In genomic region chr17:72617557-72617956, GRCh38 we compare ENCODE assay signal across 13 cellular contexts.
DNase-seq lines count a peak whose midpoint lies in the region; ATAC-seq and TF ChIP-seq lines count a peak whose summit lies in the region.
"Had no signal": no experiment of that assay in that cellular context is flagged by ENCODE, and none has a peak within 500 bp of the region (broad histone marks: within the 10 kb centered on the region; RNA-seq: fewer than 3 reads in every experiment).

No MANE protein-coding gene starts in this region.

- no peaks in the 10 kb centered on the region for H3K36me3 ChIP-seq in neural progenitor cell

- H3K27ac Mint-ChIP-seq in activated CD8-positive, alpha-beta T cell treated with anti-CD3 and anti-CD28 coated beads, Interleukin-2, amount 10 ng/mL, durations not matched to agents 7 days and 5 days: no peak overlapping the region
- no peak overlapping the region for H3K27ac Mint-ChIP-seq in activated CD8-positive, alpha-beta T cell treated with anti-CD3 and anti-CD28 coated beads for 36 hours
- no peak overlapping the region for H3K27ac Mint-ChIP-seq in neural progenitor cell

- DNase-seq in activated CD8-positive, alpha-beta T cell treated with anti-CD3 and anti-CD28 coated beads, Interleukin-2, amount 10 ng/mL, durations not matched to agents 7 days and 5 days: no peak
- no peak for DNase-seq in activated CD8-positive, alpha-beta T cell treated with anti-CD3 and anti-CD28 coated beads for 36 hours
- no peak for DNase-seq in Jurkat, Clone E6-1 (ENCODE audit: low read depth, low spot score)
- DNase-seq in epithelial cell of prostate (ENCODE audit: low read depth, low spot score): no peak
- DNase-seq in neural progenitor cell (ENCODE audit: low spot score): no peak
- no peak for DNase-seq in amniotic stem cell (lab: John Stamatoyannopoulos, UW)
- DNase-seq: ACHN; activated CD8-positive, alpha-beta memory T cell treated with anti-CD3 and anti-CD28 coated beads, Interleukin-2, amount 50 U/mL, for 48 hours; DMS 273 treated with DMSO at 0.1 percent for 48 hours; GOT3; NCI-H226 had no signal

- H3F3A ChIP-seq in neural progenitor cell (ENCODE audit: low read depth): peaks cover 9% of the 10 kb centered on the region

- peak overlapping the region; percentile 21 for H3K4me3 ChIP-seq in Jurkat, Clone E6-1 (ENCODE audit: low read length)
- peak overlapping the region in 1 of 7 experiments; percentile 1 for H3K4me3 ChIP-seq in skin epidermis
- no peak overlapping the region for H3K4me3 ChIP-seq in neural progenitor cell

- H3K4me1 ChIP-seq in neural progenitor cell: peaks cover 23% of the 10 kb centered on the region

- no peak for ATAC-seq in activated CD8-positive, alpha-beta T cell treated with anti-CD3 and anti-CD28 coated beads, Interleukin-2, amount 10 ng/mL, durations not matched to agents 7 days and 5 days
- ATAC-seq in activated CD8-positive, alpha-beta T cell treated with anti-CD3 and anti-CD28 coated beads for 36 hours: no peak
- ATAC-seq in HG03432 (IDR thresholded peaks at IDR 0.05; ENCODE audit: unreplicated experiment): no peak

- H3K27ac ChIP-seq in epithelial cell of prostate (peak overlapping the region; percentile 66), skin epidermis (peak overlapping the region in 11 of 21 experiments; percentile 3 to 70 (median 49)), neural progenitor cell (no peak overlapping the region)

- H3K27me3 Mint-ChIP-seq in activated CD8-positive, alpha-beta T cell treated with anti-CD3 and anti-CD28 coated beads, Interleukin-2, amount 10 ng/mL, durations not matched to agents 7 days and 5 days (ENCODE audit: low read depth): peaks cover 60% of the 10 kb centered on the region
- peaks cover 43% of the 10 kb centered on the region for H3K27me3 Mint-ChIP-seq in activated CD8-positive, alpha-beta T cell treated with anti-CD3 and anti-CD28 coated beads for 36 hours
- peaks cover 7% of the 10 kb centered on the region for H3K27me3 Mint-ChIP-seq in neural progenitor cell (ENCODE audit: insufficient read depth, low read depth)

- no peaks in the 10 kb centered on the region for H3K9me3 ChIP-seq in neural progenitor cell (ENCODE audit: low read depth)

- CTCF ChIA-PET in activated CD8-positive, alpha-beta T cell treated with anti-CD3 and anti-CD28 coated beads, Interleukin-2, amount 10 ng/mL, durations not matched to agents 7 days and 5 days (lab: Charles Lee): interaction anchor here (0.9 to 1.6 kb wide), 8 partner anchors 10 to 369 kb away, joined by 3 to 5 read pairs (median 4); no protein-coding TSS in a partner anchor
- CTCF ChIA-PET in activated CD8-positive, alpha-beta T cell treated with anti-CD3 and anti-CD28 coated beads for 36 hours (lab: Charles Lee): interaction anchor here (0.8 to 1.0 kb wide), 3 partner anchors 25 to 110 kb away, joined by 3 to 6 read pairs (median 4); no protein-coding TSS in a partner anchor

- H2AFZ ChIP-seq in neural progenitor cell (replicated peaks): no peak overlapping the region

- no peaks in the 10 kb centered on the region for H3K9me3 Mint-ChIP-seq in activated CD8-positive, alpha-beta T cell treated with anti-CD3 and anti-CD28 coated beads, Interleukin-2, amount 10 ng/mL, durations not matched to agents 7 days and 5 days (ENCODE audit: insufficient read depth)
- no peaks in the 10 kb centered on the region for H3K9me3 Mint-ChIP-seq in activated CD8-positive, alpha-beta T cell treated with anti-CD3 and anti-CD28 coated beads for 36 hours
- H3K9me3 Mint-ChIP-seq in neural progenitor cell: no peaks in the 10 kb centered on the region

- peak overlapping the region; percentile 54 for H3K4me3 Mint-ChIP-seq in activated CD8-positive, alpha-beta T cell treated with anti-CD3 and anti-CD28 coated beads, Interleukin-2, amount 10 ng/mL, durations not matched to agents 7 days and 5 days
- H3K4me3 Mint-ChIP-seq in activated CD8-positive, alpha-beta T cell treated with anti-CD3 and anti-CD28 coated beads for 36 hours: no peak overlapping the region
- H3K4me3 Mint-ChIP-seq in neural progenitor cell: no peak overlapping the region

- POLR2A ChIA-PET in activated CD8-positive, alpha-beta T cell treated with anti-CD3 and anti-CD28 coated beads, Interleukin-2, amount 10 ng/mL, durations not matched to agents 7 days and 5 days (lab: Charles Lee): no interaction called here
- POLR2A ChIA-PET in activated CD8-positive, alpha-beta T cell treated with anti-CD3 and anti-CD28 coated beads for 36 hours (lab: Charles Lee): no interaction called here

- no peak overlapping the region for H3K9ac ChIP-seq in neural progenitor cell

- no peaks in the 10 kb centered on the region for H3K36me3 Mint-ChIP-seq in activated CD8-positive, alpha-beta T cell treated with anti-CD3 and anti-CD28 coated beads, Interleukin-2, amount 10 ng/mL, durations not matched to agents 7 days and 5 days (ENCODE audit: low read depth)
- no peaks in the 10 kb centered on the region for H3K36me3 Mint-ChIP-seq in activated CD8-positive, alpha-beta T cell treated with anti-CD3 and anti-CD28 coated beads for 36 hours (ENCODE audit: low read depth)
- H3K36me3 Mint-ChIP-seq in neural progenitor cell: no peaks in the 10 kb centered on the region

- H3K4me1 Mint-ChIP-seq in activated CD8-positive, alpha-beta T cell treated with anti-CD3 and anti-CD28 coated beads, Interleukin-2, amount 10 ng/mL, durations not matched to agents 7 days and 5 days (ENCODE audit: low read depth): peaks cover 17% of the 10 kb centered on the region
- H3K4me1 Mint-ChIP-seq in activated CD8-positive, alpha-beta T cell treated with anti-CD3 and anti-CD28 coated beads for 36 hours (ENCODE audit: low read depth): peaks cover 8% of the 10 kb centered on the region
- peaks cover 31% of the 10 kb centered on the region for H3K4me1 Mint-ChIP-seq in neural progenitor cell

- H3K27me3 ChIP-seq in neural progenitor cell: no peaks in the 10 kb centered on the region

- no peak overlapping the region for H3K4me2 ChIP-seq in neural progenitor cell

- no peak for TF ChIP-seq CTCF in activated CD8-positive, alpha-beta T cell treated with anti-CD3 and anti-CD28 coated beads for 36 hours (IDR thresholded peaks at IDR 0.05)
- no peak for TF ChIP-seq CTCF in neural progenitor cell (IDR thresholded peaks at IDR 0.05)

- H4K20me1 ChIP-seq in neural progenitor cell (ENCODE audit: low read depth): no peaks in the 10 kb centered on the region

- H3K79me2 ChIP-seq in neural progenitor cell (ENCODE audit: low read depth): no peaks in the 10 kb centered on the region

- intact Hi-C loops in activated CD8-positive, alpha-beta T cell treated with anti-CD3 and anti-CD28 coated beads for 36 hours (cut with micrococcal nuclease): no loop called here
